32 cellular contexts compared by ENCODE assay signal in genomic region chr13:33934343-33934742, GRCh38.
"Had no signal": no experiment of that assay in that cellular context is flagged by ENCODE, and none has a peak within 500 bp of the region (broad histone marks: within the 10 kb centered on the region; RNA-seq: fewer than 3 reads in every experiment).

No MANE protein-coding gene starts in this region.

- H3K36me3 ChIP-seq: neutrophil, ovary, prostate gland, sigmoid colon, tibial artery had no signal

- ATAC-seq: activated CD8-positive, alpha-beta T cell treated with anti-CD3 and anti-CD28 coated beads for 36 hours; activated naive CD8-positive, alpha-beta T cell treated with anti-CD3 and anti-CD28 coated beads, Interleukin-2, amount 50 U/mL, for 24 hours; activated T-cell treated with anti-CD3 and anti-CD28 coated beads, Interleukin-2, amount 50 U/mL, for 4 hours; activated T-helper 17 cell treated with anti-CD3 and anti-CD28 coated beads, Interleukin-2, amount 50 U/mL, for 72 hours; body of pancreas; effector memory CD8-positive, alpha-beta T cell; left ventricle myocardium superior; stimulated activated memory B cell treated with anti-CD40 and anti-IgM and Interleukin-4, amounts not matched to agents 10 μg/mL and 1 μg/mL and 100 μg/mL, for 72 hours; stimulated activated naive CD8-positive, alpha-beta T cell treated with anti-CD3 and anti-CD28 coated beads, Interleukin-15, amount 100 ng/mL, for 72 hours had no signal

- H3K4me3 Mint-ChIP-seq: activated B cell treated with CpG ODN at 0.5 μM for 24 hours; activated CD8-positive, alpha-beta T cell treated with anti-CD3 and anti-CD28 coated beads for 36 hours; activated naive CD4-positive, alpha-beta T cell treated with anti-CD3 and anti-CD28 coated beads, Interleukin-2, amount 50 U/mL, for 24 hours; activated naive CD8-positive, alpha-beta T cell treated with anti-CD3 and anti-CD28 coated beads, Interleukin-2, amount 50 U/mL, for 24 hours; activated T-cell treated with anti-CD3 and anti-CD28 coated beads, Interleukin-2, amount 50 U/mL, for 4 hours; activated T-helper 17 cell treated with anti-CD3 and anti-CD28 coated beads, Interleukin-2, amount 50 U/mL, for 72 hours; effector memory CD8-positive, alpha-beta T cell; immature natural killer cell; nephron progenitor cell; stimulated activated memory B cell treated with anti-CD40 and anti-IgM and Interleukin-4, amounts not matched to agents 10 μg/mL and 1 μg/mL and 100 μg/mL, for 72 hours; stimulated activated naive CD8-positive, alpha-beta T cell treated with anti-CD3 and anti-CD28 coated beads, Interleukin-15, amount 100 ng/mL, for 72 hours; T-helper 2 cell treated with Interferon-gamma antibody and Interleukin-4, amounts not matched to agents 5 μg/mL and 100 μg/mL, for 36 hours had no signal

- H3K27me3 ChIP-seq: body of pancreas, neutrophil, ovary, sigmoid colon, tibial artery had no signal

- H3K9me3 ChIP-seq: body of pancreas, neutrophil, ovary, prostate gland, sigmoid colon, tibial artery had no signal

- H3K36me3 Mint-ChIP-seq: activated naive CD4-positive, alpha-beta T cell treated with anti-CD3 and anti-CD28 coated beads, Interleukin-2, amount 50 U/mL, for 24 hours; immature natural killer cell; stimulated activated memory B cell treated with anti-CD40 and anti-IgM and Interleukin-4, amounts not matched to agents 10 μg/mL and 1 μg/mL and 100 μg/mL, for 72 hours had no signal

- H3K4me1 Mint-ChIP-seq: activated B cell treated with CpG ODN at 0.5 μM for 24 hours; activated naive CD4-positive, alpha-beta T cell treated with anti-CD3 and anti-CD28 coated beads, Interleukin-2, amount 50 U/mL, for 24 hours; activated naive CD8-positive, alpha-beta T cell treated with anti-CD3 and anti-CD28 coated beads, Interleukin-2, amount 50 U/mL, for 24 hours; activated T-helper 17 cell treated with anti-CD3 and anti-CD28 coated beads, Interleukin-2, amount 50 U/mL, for 72 hours; immature natural killer cell; stimulated activated memory B cell treated with anti-CD40 and anti-IgM and Interleukin-4, amounts not matched to agents 10 μg/mL and 1 μg/mL and 100 μg/mL, for 72 hours; stimulated activated naive CD8-positive, alpha-beta T cell treated with anti-CD3 and anti-CD28 coated beads, Interleukin-15, amount 100 ng/mL, for 72 hours had no signal

- H3K27ac ChIP-seq: body of pancreas, neutrophil, ovary, prostate gland, sigmoid colon, tibial artery had no signal

- DNase-seq: activated B cell treated with CpG ODN at 0.5 μM for 24 hours; activated CD4-positive, alpha-beta T cell treated with anti-CD3 and anti-CD28 coated beads, Interleukin-2, amount 50 U/mL, for 1 hour; activated CD8-positive, alpha-beta T cell treated with anti-CD3 and anti-CD28 coated beads for 36 hours; activated naive CD8-positive, alpha-beta T cell treated with anti-CD3 and anti-CD28 coated beads, Interleukin-2, amount 50 U/mL, for 24 hours; activated T-cell treated with anti-CD3 and anti-CD28 coated beads, Interleukin-2, amount 50 U/mL, for 4 hours; aorta; body of pancreas; effector memory CD8-positive, alpha-beta T cell; erythroblast; foreskin fibroblast; head of caudate nucleus; hypothalamus; immature natural killer cell; left ventricle myocardium superior; nephron progenitor cell; ovary; sigmoid colon; small intestine; stimulated activated CD4-positive, alpha-beta T cell treated with anti-CD3 and anti-CD28 coated beads, Interleukin-1b, Interleukin-23, amount 100 ng/mL, for 48 hours; stimulated activated CD4-positive, alpha-beta T cell treated with anti-CD3 and anti-CD28 coated beads, Interleukin-4, amount 100 ng/mL, for 4 hours; stimulated activated CD8-positive, alpha-beta memory T cell treated with anti-CD3 and anti-CD28 coated beads, Interleukin-4, amount 100 ng/mL, for 48 hours; stimulated activated naive CD8-positive, alpha-beta T cell treated with anti-CD3 and anti-CD28 coated beads, Interleukin-15, amount 100 ng/mL, for 72 hours; substantia nigra; T-helper 1 cell; tibial artery had no signal

- H3K4me1 ChIP-seq: prostate gland had no signal

- H3K4me3 ChIP-seq: body of pancreas, ovary, prostate gland, sigmoid colon, tibial artery had no signal

- H3K27me3 Mint-ChIP-seq: activated B cell treated with CpG ODN at 0.5 μM for 24 hours; activated CD8-positive, alpha-beta T cell treated with anti-CD3 and anti-CD28 coated beads for 36 hours; activated naive CD4-positive, alpha-beta T cell treated with anti-CD3 and anti-CD28 coated beads, Interleukin-2, amount 50 U/mL, for 24 hours; activated naive CD8-positive, alpha-beta T cell treated with anti-CD3 and anti-CD28 coated beads, Interleukin-2, amount 50 U/mL, for 24 hours; activated T-helper 17 cell treated with anti-CD3 and anti-CD28 coated beads, Interleukin-2, amount 50 U/mL, for 72 hours; effector memory CD8-positive, alpha-beta T cell; stimulated activated memory B cell treated with anti-CD40 and anti-IgM and Interleukin-4, amounts not matched to agents 10 μg/mL and 1 μg/mL and 100 μg/mL, for 72 hours; stimulated activated naive CD8-positive, alpha-beta T cell treated with anti-CD3 and anti-CD28 coated beads, Interleukin-15, amount 100 ng/mL, for 72 hours had no signal

- FAIRE-seq: colon, small intestine had no signal

- H3K9me3 Mint-ChIP-seq: activated B cell treated with CpG ODN at 0.5 μM for 24 hours; activated CD8-positive, alpha-beta T cell treated with anti-CD3 and anti-CD28 coated beads for 36 hours; activated naive CD4-positive, alpha-beta T cell treated with anti-CD3 and anti-CD28 coated beads, Interleukin-2, amount 50 U/mL, for 24 hours; activated naive CD8-positive, alpha-beta T cell treated with anti-CD3 and anti-CD28 coated beads, Interleukin-2, amount 50 U/mL, for 24 hours; activated T-cell treated with anti-CD3 and anti-CD28 coated beads, Interleukin-2, amount 50 U/mL, for 4 hours; activated T-helper 17 cell treated with anti-CD3 and anti-CD28 coated beads, Interleukin-2, amount 50 U/mL, for 72 hours; effector memory CD8-positive, alpha-beta T cell; stimulated activated memory B cell treated with anti-CD40 and anti-IgM and Interleukin-4, amounts not matched to agents 10 μg/mL and 1 μg/mL and 100 μg/mL, for 72 hours; stimulated activated naive CD8-positive, alpha-beta T cell treated with anti-CD3 and anti-CD28 coated beads, Interleukin-15, amount 100 ng/mL, for 72 hours; T-helper 2 cell treated with Interferon-gamma antibody and Interleukin-4, amounts not matched to agents 5 μg/mL and 100 μg/mL, for 36 hours had no signal

- H3K27ac Mint-ChIP-seq: activated B cell treated with CpG ODN at 0.5 μM for 24 hours; activated CD8-positive, alpha-beta T cell treated with anti-CD3 and anti-CD28 coated beads for 36 hours; activated naive CD4-positive, alpha-beta T cell treated with anti-CD3 and anti-CD28 coated beads, Interleukin-2, amount 50 U/mL, for 24 hours; activated naive CD8-positive, alpha-beta T cell treated with anti-CD3 and anti-CD28 coated beads, Interleukin-2, amount 50 U/mL, for 24 hours; activated T-helper 17 cell treated with anti-CD3 and anti-CD28 coated beads, Interleukin-2, amount 50 U/mL, for 72 hours; effector memory CD8-positive, alpha-beta T cell; immature natural killer cell; nephron progenitor cell; stimulated activated memory B cell treated with anti-CD40 and anti-IgM and Interleukin-4, amounts not matched to agents 10 μg/mL and 1 μg/mL and 100 μg/mL, for 72 hours; stimulated activated naive CD8-positive, alpha-beta T cell treated with anti-CD3 and anti-CD28 coated beads, Interleukin-15, amount 100 ng/mL, for 72 hours; T-helper 2 cell treated with Interferon-gamma antibody and Interleukin-4, amounts not matched to agents 5 μg/mL and 100 μg/mL, for 36 hours had no signal
